In genomic region chr2:204024503-204024902, GRCh38 we compare ENCODE assay signal across 8 cellular contexts.
DNase-seq lines count a peak whose midpoint lies in the region; ATAC-seq and TF ChIP-seq lines count a peak whose summit lies in the region.

No MANE protein-coding gene starts in this region.

- H3K9me3 ChIP-seq in Caco-2 = no peaks in the 10 kb centered on the region
- no peaks in the 10 kb centered on the region for H3K9me3 ChIP-seq in trophoblast cell (ENCODE audit: insufficient read depth, low read depth, low read length)

- H3K18ac ChIP-seq in trophoblast cell (ENCODE audit: low read length) = no peak overlapping the region

- no peak overlapping the region for H3K4me3 Mint-ChIP-seq in Caco-2 (ENCODE audit: unreplicated experiment)

- no peaks in the 10 kb centered on the region for H3K79me1 ChIP-seq in trophoblast cell (ENCODE audit: low read length)

- no peak overlapping the region for H2BK120ac ChIP-seq in trophoblast cell (ENCODE audit: insufficient read depth, low read length, poor library complexity)

- H3K27me3 Mint-ChIP-seq in Caco-2 (ENCODE audit: insufficient read depth, unreplicated experiment) = no peaks in the 10 kb centered on the region

- no peak overlapping the region for H3K4me2 ChIP-seq in trophoblast cell (ENCODE audit: low read length)

- H3K23ac ChIP-seq in trophoblast cell (ENCODE audit: low read length) = no peak overlapping the region

- no peak for ATAC-seq in GM18873 (IDR thresholded peaks at IDR 0.05; ENCODE audit: low FRiP score, unreplicated experiment)

- peak; percentile 65 to 75 for TF ChIP-seq CTCF in Caco-2 (IDR thresholded peaks at IDR 0.05; ENCODE audit: insufficient read depth in 1 of 2, low read depth in 1 of 2, low read length in 1 of 2, severe bottlenecking in 1 of 2, unreplicated experiment in 1 of 2)
- TF ChIP-seq CTCF in HL-60 (IDR thresholded peaks at IDR 0.05; ENCODE audit: insufficient read depth, low read length) = peak; percentile 20
- TF ChIP-seq CTCF in fibroblast of mammary gland (conservative IDR thresholded peaks at IDR 0.05; ENCODE audit: control insufficient read depth, insufficient read depth, low read depth, low read length) = peak; percentile 67

- H4K91ac ChIP-seq in trophoblast cell (ENCODE audit: low read depth, low read length) = no peak overlapping the region

- no peak overlapping the region for H2AK5ac ChIP-seq in trophoblast cell (ENCODE audit: low read length)

- WGBS in trophoblast cell (ENCODE audit: extremely low coverage, insufficient coverage, insufficient read length) = no CpG with 5 or more reads among the region's 1 CpG

- no peak overlapping the region for H3K27ac ChIP-seq in HL-60 (replicated peaks)
- no peak overlapping the region for H3K27ac ChIP-seq in trophoblast cell (ENCODE audit: low read depth, low read length)

- no peak overlapping the region for H3K14ac ChIP-seq in trophoblast cell (ENCODE audit: low read length)

- no peaks in the 10 kb centered on the region for H3K9me3 Mint-ChIP-seq in Caco-2 (ENCODE audit: unreplicated experiment)

- no peak overlapping the region for H2AFZ ChIP-seq in trophoblast cell (ENCODE audit: insufficient read depth, low read length, poor library complexity)

- no TSS peak for BruUV-seq in Caco-2 (replicated peaks; lab: Mats Ljungman, UMichigan)

- no peak overlapping the region for H4K12ac ChIP-seq in trophoblast cell (ENCODE audit: low read depth, low read length)

- H3K36me3 Mint-ChIP-seq in Caco-2 (ENCODE audit: insufficient read depth, unreplicated experiment) = no peaks in the 10 kb centered on the region

- no peaks in the 10 kb centered on the region for H3K79me2 ChIP-seq in trophoblast cell (ENCODE audit: control insufficient read depth, insufficient read depth, low read length, poor library complexity)

- H3K4ac ChIP-seq in trophoblast cell (ENCODE audit: low read depth, low read length) = no peak overlapping the region

- H2BK5ac ChIP-seq in trophoblast cell (ENCODE audit: low read depth, low read length, poor library complexity) = no peak overlapping the region

- H3K4me1 Mint-ChIP-seq in Caco-2 (ENCODE audit: low read depth, unreplicated experiment) = no peaks in the 10 kb centered on the region

- H3K4me1 ChIP-seq in Caco-2 (no peaks in the 10 kb centered on the region), trophoblast cell (ENCODE audit: control insufficient read depth in 1 of 2, insufficient read depth in 2 of 2, low read length in 2 of 2) (peaks cover 2 to 5% of the 10 kb centered on the region in 2 experiments)

- H2BK12ac ChIP-seq in trophoblast cell (ENCODE audit: low read length) = no peak overlapping the region

- H3K36me3 ChIP-seq in Caco-2 (ENCODE audit: control insufficient read depth, insufficient read depth, low read length) = no peaks in the 10 kb centered on the region
- no peaks in the 10 kb centered on the region for H3K36me3 ChIP-seq in trophoblast cell (ENCODE audit: control insufficient read depth in 1 of 2, insufficient read depth in 2 of 2, low read length in 2 of 2)

- H3K4me3 ChIP-seq in Caco-2 (ENCODE audit: low read depth, low read length) = no peak overlapping the region
- H3K4me3 ChIP-seq in HL-60 (replicated peaks; ENCODE audit: insufficient read depth, low read length) = no peak overlapping the region
- H3K4me3 ChIP-seq in fibroblast of mammary gland (ENCODE audit: control insufficient read depth, low read depth, low read length) = no peak overlapping the region
- no peak overlapping the region for H3K4me3 ChIP-seq in trophoblast cell (ENCODE audit: low read depth, low read length)

- intact Hi-C loops in Caco-2 (cut with micrococcal nuclease; ENCODE audit: unreplicated experiment) = loop anchor here (1.0 to 5.0 kb wide), 4 partner anchors 83 to 236 kb away; no protein-coding TSS in a partner anchor

- CTCF ChIA-PET in Caco-2 (lab: Charles Lee) = interaction anchor here (1.2 to 3.7 kb wide), 3 partner anchors 32 to 153 kb away, joined by 4 to 12 read pairs (median 11); no protein-coding TSS in a partner anchor

- POLR2A ChIA-PET in Caco-2 (lab: Charles Lee) = no interaction called here

- DNase-seq in Caco-2 = peak; percentile 42 to 70
- no peak for DNase-seq in HL-60 (ENCODE audit: low read depth in 1 of 2, low spot score in 1 of 2)
- peak; percentile 65 for DNase-seq in SK-N-DZ (ENCODE audit: low spot score)
- peak; percentile 34 for DNase-seq in fibroblast of mammary gland (ENCODE audit: low read depth)
- DNase-seq in trophoblast cell = peak; percentile 29 to 83
- no peak for DNase-seq in stimulated activated CD4-positive, alpha-beta T cell treated with anti-CD3 and anti-CD28 coated beads, Interleukin-1b, Interleukin-23, amount 100 ng/mL, for 48 hours
- DNase-seq in NCI-H2029 (lab: John Stamatoyannopoulos, UW) = no peak

- H3K27me3 ChIP-seq in Caco-2 (replicated peaks; ENCODE audit: control insufficient read depth, insufficient read depth, low read length) = no peaks in the 10 kb centered on the region
- no peaks in the 10 kb centered on the region for H3K27me3 ChIP-seq in HL-60 (ENCODE audit: insufficient read depth, poor library complexity, severe bottlenecking)
- H3K27me3 ChIP-seq in trophoblast cell (ENCODE audit: insufficient read depth, low read length) = no peaks in the 10 kb centered on the region

- H4K8ac ChIP-seq in trophoblast cell (ENCODE audit: low read depth, low read length) = no peak overlapping the region

- H3K9ac ChIP-seq in trophoblast cell (ENCODE audit: low read length) = no peak overlapping the region

- no peak overlapping the region for H3K27ac Mint-ChIP-seq in Caco-2 (ENCODE audit: unreplicated experiment)

Comparison
In these comparisons a context has a peak if more than half of its experiments do, and no peak if none do; other contexts are left out.
1. DNase-seq: peak in Caco-2 (2 of 2), SK-N-DZ (single experiment), fibroblast of mammary gland (single experiment) and trophoblast cell (2 of 2); none in HL-60 (0 of 2), stimulated activated CD4-positive, alpha-beta T cell treated with anti-CD3 and anti-CD28 coated beads, Interleukin-1b, Interleukin-23, amount 100 ng/mL, for 48 hours (single experiment) and NCI-H2029 (single experiment).
2. CTCF ChIP-seq: peak in every context shown above with its lines; median percentile 70 in Caco-2; 67 in fibroblast of mammary gland; 20 in HL-60.